In genomic region chr10:29535012-29535777, GRCh38 we compare ENCODE assay signal across 8 cellular contexts.
DNase-seq lines count a peak whose midpoint lies in the region; ATAC-seq and TF ChIP-seq lines count a peak whose summit lies in the region.

No MANE protein-coding gene starts in this region.

- peak overlapping the region; percentile 73 to 87 (median 79) for H3K27ac ChIP-seq in gastroesophageal sphincter

- H3K27me3 ChIP-seq in gastroesophageal sphincter: no peaks in the 10 kb centered on the region

- peaks cover 11 to 88% (median 12%) of the 10 kb centered on the region in 3 donors for H3K4me1 ChIP-seq in gastroesophageal sphincter

- intact Hi-C loops in posterior vena cava (cut with DNase I): no loop called here

- 23 to 28% methylated on average over 11 of the region's 11 CpGs for WGBS in gastroesophageal sphincter (ENCODE audit: low coverage in 1 of 2), 2 donors

- peaks cover 0 to 50% of the 10 kb centered on the region in 2 donors for H3K36me3 ChIP-seq in gastroesophageal sphincter

- DNase-seq in SK-N-DZ (ENCODE audit: low spot score): peak; percentile 25
- peak; percentile 89 for DNase-seq in posterior vena cava (ENCODE audit: low spot score)
- no peak for DNase-seq in NCI-H1105 (lab: John Stamatoyannopoulos, UW)
- no peak for DNase-seq in T-helper 9 cell
- no peak for DNase-seq in activated CD4-positive, alpha-beta T cell treated with anti-CD3 and anti-CD28 coated beads for 4 hours

- H3K9me3 ChIP-seq in gastroesophageal sphincter: no peaks in the 10 kb centered on the region

- TF ChIP-seq POLR2A in gastroesophageal sphincter (IDR thresholded peaks at IDR 0.05): no peak

- H3K4me3 ChIP-seq in gastroesophageal sphincter: peak overlapping the region in 1 of 2 donors; percentile 19

- TF ChIP-seq CTCF in GM12874 (IDR thresholded peaks at IDR 0.05; ENCODE audit: insufficient read depth, low read depth, low read length) (peak; percentile 51), gastroesophageal sphincter (IDR thresholded peaks at IDR 0.05) (peak; percentile 41 to 67 (median 48))

- TF ChIP-seq EP300 in gastroesophageal sphincter (IDR thresholded peaks at IDR 0.05): no peak

- ATAC-seq in gastroesophageal sphincter (peak; percentile 76), GM18858 (IDR thresholded peaks at IDR 0.05; ENCODE audit: unreplicated experiment) (no peak)

Comparison
In these comparisons a context has a peak if more than half of its experiments do, and no peak if none do; other contexts are left out.
1. DNase-seq: peak in SK-N-DZ (single experiment) and posterior vena cava (single experiment); none in NCI-H1105 (single experiment), T-helper 9 cell (single experiment) and activated CD4-positive, alpha-beta T cell treated with anti-CD3 and anti-CD28 coated beads for 4 hours (0 of 2).